In genomic region chr2:145423809-145424208, GRCh38 we compare ENCODE assay signal across 17 cellular contexts.
A peak's percentile ranks its signal among the peaks of the same experiment; 100 is the strongest.
DNase-seq lines count a peak whose midpoint lies in the region; ATAC-seq, FAIRE-seq and TF ChIP-seq lines count a peak whose summit lies in the region.
"Had no signal": no experiment of that assay in that cellular context is flagged by ENCODE, and none has a peak within 500 bp of the region (broad histone marks: within the 10 kb centered on the region; RNA-seq: fewer than 3 reads in every experiment).

No MANE protein-coding gene starts in this region.

- H2BK120ac ChIP-seq in IMR-90 (ENCODE audit: low read depth, low read length) = no peak overlapping the region

- no peak overlapping the region for H3K4ac ChIP-seq in IMR-90 (ENCODE audit: low read depth, low read length)

- no peak overlapping the region for H2AK5ac ChIP-seq in IMR-90 (ENCODE audit: low read depth, low read length)

- no peak overlapping the region for H3K56ac ChIP-seq in IMR-90 (ENCODE audit: extremely low read depth, insufficient read depth, low read length)

- FAIRE-seq in HepG2 (lab: Jason Lieb, UNC) = no peak
- FAIRE-seq: G401.6, GM12891 had no signal

- H3K27me3 ChIP-seq in HepG2 (ENCODE audit: control insufficient read depth in 1 of 2, insufficient read depth in 2 of 2, low read length in 2 of 2) (no peaks in the 10 kb centered on the region), right lobe of liver (no peaks in the 10 kb centered on the region), IMR-90 (ENCODE audit: control insufficient read depth, insufficient read depth, low read length) (no peaks in the 10 kb centered on the region)
- H3K27me3 ChIP-seq: BE2C, BLaER1 had no signal

- H3K4me3 ChIP-seq in HepG2 (replicated peaks in 1 of 3; ENCODE audit: insufficient read depth in 1 of 3, low read depth in 2 of 3, low read length in 3 of 3) (no peak overlapping the region), right lobe of liver (no peak overlapping the region), IMR-90 (ENCODE audit: insufficient read depth, low read depth, low read length) (no peak overlapping the region)
- H3K4me3 ChIP-seq: BLaER1 had no signal

- no peak for TF ChIP-seq EP300 in HepG2 (IDR thresholded peaks at IDR 0.05; ENCODE audit: low read depth in 2 of 2, low read length in 2 of 2)
- no peak for TF ChIP-seq EP300 in HepG2 (CRISPR knock-in tag; IDR thresholded peaks at IDR 0.05; ENCODE audit: borderline replicate concordance)

- no peaks in the 10 kb centered on the region for H3K4me1 Mint-ChIP-seq in Calu3 (ENCODE audit: low read depth, unreplicated experiment)

- DNase-seq in HepG2 (ENCODE audit: low spot score) (no peak), right lobe of liver (no peak), IMR-90 (no peak), C1 segment of cervical spinal cord (lab: John Stamatoyannopoulos, UW) (no peak), Calu3 (no peak)
- DNase-seq: ACHN; BE2C; Caco-2; CD4-positive, alpha-beta T cell; CD8-positive, alpha-beta T cell; DMS79 treated with DMSO at 0.1 percent for 48 hours; GF-D8 had no signal

- H3K79me2 ChIP-seq in HepG2 (ENCODE audit: insufficient read depth, low read length) = no peaks in the 10 kb centered on the region

- TF ChIP-seq CTCF in HepG2 (CRISPR knock-in tag; IDR thresholded peaks at IDR 0.05) (no peak), right lobe of liver (IDR thresholded peaks at IDR 0.05) (no peak), IMR-90 (conservative IDR thresholded peaks at IDR 0.05; ENCODE audit: low read depth, low read length) (no peak), Calu3 (IDR thresholded peaks at IDR 0.05; ENCODE audit: unreplicated experiment) (no peak)

- ATAC-seq in HepG2 (no peak), right lobe of liver (no peak), IMR-90 (ENCODE audit: low read depth) (no peak)
- ATAC-seq: CD8-positive, alpha-beta T cell had no signal

- H2AFZ ChIP-seq in HepG2 (ENCODE audit: low read length) = no peak overlapping the region
- H2AFZ ChIP-seq in IMR-90 (replicated peaks; ENCODE audit: low read length, poor library complexity) = no peak overlapping the region

- H4K5ac ChIP-seq in IMR-90 (ENCODE audit: low read depth, low read length) = no peak overlapping the region

- H3K27ac ChIP-seq in HepG2 (ENCODE audit: extremely low read length, insufficient read depth, low read length) = no peak overlapping the region
- no peak overlapping the region for H3K27ac ChIP-seq in right lobe of liver
- H3K27ac ChIP-seq in IMR-90 (ENCODE audit: insufficient read depth, low read length) = no peak overlapping the region
- H3K27ac ChIP-seq: 22Rv1, BLaER1, C4-2B had no signal

- H3K4me2 ChIP-seq in HepG2 (ENCODE audit: low read depth, low read length) (no peak overlapping the region), IMR-90 (ENCODE audit: low read depth, low read length) (no peak overlapping the region)
- H3K4me2 ChIP-seq: BLaER1 had no signal

- CTCF ChIA-PET in HepG2 (lab: Yijun Ruan, JAX; ENCODE audit: low intra/inter-chr PET ratio, low total read pairs) (no interaction called here), IMR-90 (lab: Yijun Ruan, JAX) (no interaction called here), Calu3 (lab: Charles Lee) (no interaction called here)

- H3K9me1 ChIP-seq in IMR-90 (ENCODE audit: insufficient read depth, low read length) = no peaks in the 10 kb centered on the region

- no peak for TF ChIP-seq RAD21 in HepG2 (CRISPR knock-in tag; IDR thresholded peaks at IDR 0.05)
- TF ChIP-seq RAD21 in IMR-90 (IDR thresholded peaks at IDR 0.05; ENCODE audit: low read length) = no peak

- H2BK20ac ChIP-seq in IMR-90 (ENCODE audit: low read depth, low read length) = no peak overlapping the region

- H3K14ac ChIP-seq in IMR-90 (replicated peaks; ENCODE audit: low read depth, low read length) = no peak overlapping the region

- intact Hi-C loops in HepG2 (cut with micrococcal nuclease; ENCODE audit: unreplicated experiment) (no loop called here), right lobe of liver (cut with DNase I) (no loop called here), IMR-90 (cut with micrococcal nuclease) (no loop called here), Calu3 (cut with micrococcal nuclease; ENCODE audit: unreplicated experiment) (no loop called here)

- no peaks in the 10 kb centered on the region for H3K27me3 Mint-ChIP-seq in Calu3 (ENCODE audit: unreplicated experiment)
- H3K27me3 Mint-ChIP-seq: CD4-positive, alpha-beta T cell had no signal

- dilution Hi-C loops in IMR-90 (cut with HindIII; ENCODE audit: low sequenced_read_pairs, unreplicated experiment) = no loop called here

- BruUV-seq in HepG2 (replicated peaks; lab: Mats Ljungman, UMichigan) (no TSS peak), IMR-90 (replicated peaks; lab: Mats Ljungman, UMichigan) (no TSS peak), Calu3 (replicated peaks; lab: Mats Ljungman, UMichigan) (no TSS peak)

- H2BK5ac ChIP-seq in IMR-90 (ENCODE audit: low read depth, low read length, poor library complexity, severe bottlenecking) = no peak overlapping the region

- in situ Hi-C loops in HepG2 (cut with HindIII; ENCODE audit: extremely low pct_ligation_motif_present, low pct_unique_long_range_greater_than_20kb) = no loop called here
- in situ Hi-C loops in IMR-90 (cut with MboI; ENCODE audit: low sequenced_read_pairs) = no loop called here

- H2BK15ac ChIP-seq in IMR-90 (ENCODE audit: low read depth, low read length) = no peak overlapping the region

- H4K20me1 ChIP-seq in HepG2 (ENCODE audit: insufficient read depth, low read length) (no peaks in the 10 kb centered on the region), IMR-90 (ENCODE audit: insufficient read depth, low read length) (no peaks in the 10 kb centered on the region)
- H4K20me1 ChIP-seq: BLaER1 had no signal

- H3K9me3 Mint-ChIP-seq in Calu3 (ENCODE audit: low read depth, unreplicated experiment) = peaks cover 12% of the 10 kb centered on the region

- H2AK9ac ChIP-seq in IMR-90 (replicated peaks; ENCODE audit: low read depth, low read length, poor library complexity) = no peak overlapping the region

- H4K8ac ChIP-seq in IMR-90 (ENCODE audit: low read depth in 2 of 2, low read length in 2 of 2) = no peak overlapping the region

- no peak overlapping the region for H3K27ac Mint-ChIP-seq in Calu3 (ENCODE audit: unreplicated experiment)
- H3K27ac Mint-ChIP-seq: CD4-positive, alpha-beta T cell; CD8-positive, alpha-beta T cell had no signal

- H3K4me3 Mint-ChIP-seq in Calu3 (ENCODE audit: low read depth, unreplicated experiment) = no peak overlapping the region
- H3K4me3 Mint-ChIP-seq: CD4-positive, alpha-beta T cell; CD8-positive, alpha-beta T cell had no signal

- 0% methylated on average over 1 of the region's 1 CpG for WGBS in HepG2 (ENCODE audit: low lambda C conversion rate)
- WGBS in right lobe of liver (ENCODE audit: insufficient coverage, low coverage, low lambda C conversion rate, missing lambda C conversion rate) = 43% methylated on average over 1 of the region's 1 CpG
- WGBS in IMR-90 (ENCODE audit: extremely low coverage in 2 of 2, insufficient read length in 1 of 2), 2 experiments = no CpG with 5 or more reads among the region's 1 CpG

- TF ChIP-seq POLR2A in HepG2 (IDR thresholded peaks at IDR 0.05; ENCODE audit: insufficient read depth in 1 of 2, low read depth in 2 of 2, low read length in 2 of 2) = no peak
- TF ChIP-seq POLR2A in right lobe of liver (IDR thresholded peaks at IDR 0.05) = no peak
- TF ChIP-seq POLR2A in IMR-90 (IDR thresholded peaks at IDR 0.05; ENCODE audit: low read depth, low read length) = no peak

- no peak overlapping the region for H3K18ac ChIP-seq in IMR-90 (ENCODE audit: low read depth, low read length)

- H3K9me3 ChIP-seq in HepG2 (ENCODE audit: low read length) (peaks cover 15% of the 10 kb centered on the region; the same call in 1 of the 2 replicates), right lobe of liver (no peaks in the 10 kb centered on the region), IMR-90 (ENCODE audit: control insufficient read depth, insufficient read depth, low read length) (peaks cover 2% of the 10 kb centered on the region; the same call in 1 of the 2 replicates)
- H3K9me3 ChIP-seq: BE2C, Caco-2 had no signal

- no peak overlapping the region for H4K91ac ChIP-seq in IMR-90 (ENCODE audit: insufficient read depth, low read depth, low read length)

- H3K4me1 ChIP-seq in HepG2 (ENCODE audit: insufficient read depth, low read length) = no peaks in the 10 kb centered on the region
- no peaks in the 10 kb centered on the region for H3K4me1 ChIP-seq in right lobe of liver
- no peaks in the 10 kb centered on the region for H3K4me1 ChIP-seq in IMR-90 (ENCODE audit: control insufficient read depth, insufficient read depth, low read length)
- H3K4me1 ChIP-seq: BE2C, Caco-2 had no signal

- H3K9ac ChIP-seq in HepG2 (ENCODE audit: insufficient read depth, low read depth, low read length) (no peak overlapping the region), IMR-90 (ENCODE audit: low read depth, low read length) (no peak overlapping the region)
- H3K9ac ChIP-seq: BLaER1 had no signal

- H3K36me3 Mint-ChIP-seq in Calu3 (ENCODE audit: insufficient read depth, unreplicated experiment) = no peaks in the 10 kb centered on the region
- H3K36me3 Mint-ChIP-seq: CD8-positive, alpha-beta T cell had no signal

- no peak overlapping the region for H3K23ac ChIP-seq in IMR-90 (ENCODE audit: low read depth, low read length)

- H3K36me3 ChIP-seq in HepG2 (replicated peaks in 1 of 2; ENCODE audit: control insufficient read depth in 1 of 2, insufficient read depth in 2 of 2, low read length in 2 of 2) (no peaks in the 10 kb centered on the region), right lobe of liver (no peaks in the 10 kb centered on the region), IMR-90 (ENCODE audit: control insufficient read depth, insufficient read depth, low read length) (no peaks in the 10 kb centered on the region)
- H3K36me3 ChIP-seq: BE2C had no signal

- no peaks in the 10 kb centered on the region for H3K79me1 ChIP-seq in IMR-90 (ENCODE audit: low read depth in 1 of 2, low read length in 2 of 2)

- POLR2A ChIA-PET in HepG2 (lab: Yijun Ruan, JAX) = no interaction called here
- POLR2A ChIA-PET in IMR-90 (lab: Charles Lee; ENCODE audit: unreplicated experiment) = no interaction called here

TF ChIP-seq in HepG2, 621 proteins besides CTCF, POLR2A, EP300 and RAD21 (continues in another document):
- TF ChIP-seq ELF3 (CRISPR knock-in tag; IDR thresholded peaks at IDR 0.05) (no peak), ZBTB8A (CRISPR knock-in tag; IDR thresholded peaks at IDR 0.05; ENCODE audit: borderline replicate concordance, low read depth) (no peak), JUNB (CRISPR knock-in tag; IDR thresholded peaks at IDR 0.05; ENCODE audit: borderline replicate concordance) (no peak), ZNF160 (CRISPR knock-in tag; IDR thresholded peaks at IDR 0.05) (no peak)

TF ChIP-seq in IMR-90, 13 proteins besides CTCF, POLR2A, EP300 and RAD21 (continues in another document):
- TF ChIP-seq MAFK (IDR thresholded peaks at IDR 0.05; ENCODE audit: low read depth, low read length) (peak; percentile 33; the same call in 1 of the 2 replicates), CHD1 (IDR thresholded peaks at IDR 0.05; ENCODE audit: low read depth, low read length) (no peak), RCOR1 (IDR thresholded peaks at IDR 0.05; ENCODE audit: insufficient replicate concordance, low read length) (no peak), FOS (IDR thresholded peaks at IDR 0.05; ENCODE audit: low read depth, low read length) (no peak), RFX5 (IDR thresholded peaks at IDR 0.05; ENCODE audit: low read depth, low read length) (no peak)
